ENCODE assay signal across 21 cellular contexts in the genomic region with DNA sequence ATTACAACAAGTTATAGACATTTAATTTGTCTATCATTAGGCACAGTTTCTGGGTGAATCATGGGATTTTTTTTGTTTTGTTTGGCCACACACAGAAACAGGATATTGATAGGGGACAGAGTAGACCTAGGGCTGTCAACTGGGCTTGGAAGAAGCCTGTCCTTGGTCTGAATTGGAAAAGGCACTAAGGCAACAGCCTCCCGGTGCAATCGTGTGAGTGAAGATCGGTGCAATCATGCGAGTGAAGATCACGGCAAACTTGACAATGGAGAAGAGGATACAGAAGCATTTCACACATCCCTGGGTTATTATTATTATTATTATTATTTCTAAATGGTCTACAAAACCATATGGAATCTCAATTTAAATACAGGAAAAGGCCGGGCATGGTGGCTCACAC.
DNase-seq lines count a peak whose midpoint lies in the region; ATAC-seq, FAIRE-seq and TF ChIP-seq lines count a peak whose summit lies in the region.
"Had no signal": no experiment of that assay in that cellular context is flagged by ENCODE, and none has a peak within 500 bp of the region (broad histone marks: within the 10 kb centered on the region; RNA-seq: fewer than 3 reads in every experiment).

No MANE protein-coding gene starts in this region.

- peaks cover 10% of the 10 kb centered on the region for H3K36me3 Mint-ChIP-seq in astrocyte (ENCODE audit: low read depth, unreplicated experiment)

- WGBS in lung, 2 donors, result 94 to 98% methylated on average over 6 of the region's 6 CpGs
- WGBS in aorta, 2 donors, result 91 to 93% methylated on average over 6 of the region's 6 CpGs
- 80 to 88% methylated on average over 6 of the region's 6 CpGs for WGBS in testis, 2 donors

- peaks cover 47% of the 10 kb centered on the region for H3K4me1 ChIP-seq in ACC112 (ENCODE audit: control insufficient read depth, insufficient read depth, low read length, unreplicated experiment)
- H3K4me1 ChIP-seq in astrocyte (ENCODE audit: insufficient read depth, low read length), result peaks cover 55% of the 10 kb centered on the region
- H3K4me1 ChIP-seq in lung (ENCODE audit: control insufficient read depth in 2 of 2, insufficient read depth in 2 of 2, low read length in 2 of 2), result peaks cover 0 to 16% of the 10 kb centered on the region in 2 donors
- H3K4me1 ChIP-seq in skeletal muscle tissue (ENCODE audit: control insufficient read depth in 3 of 3, insufficient read depth in 3 of 3, low read length in 3 of 3), result peaks cover 20% of the 10 kb centered on the region in 3 donors
- H3K4me1 ChIP-seq in aorta (ENCODE audit: control insufficient read depth in 1 of 2, insufficient read depth in 2 of 2, low read length in 2 of 2), result peaks cover 0 to 4% of the 10 kb centered on the region in 2 donors
- H3K4me1 ChIP-seq in testis, result peaks cover 13% of the 10 kb centered on the region

- intact Hi-C loops in aorta (cut with DNase I), result no loop called here
- intact Hi-C loops in testis (cut with DNase I; ENCODE audit: low total_unique reads), result no loop called here

- TF ChIP-seq CTCF in astrocyte (IDR thresholded peaks at IDR 0.05; ENCODE audit: insufficient read depth, low read depth, low read length) (no peak), lung (IDR thresholded peaks at IDR 0.05; ENCODE audit: control extremely low read depth, extremely low read depth) (no peak), testis (IDR thresholded peaks at IDR 0.05) (no peak)

- H3K9ac ChIP-seq in astrocyte (ENCODE audit: low read length) (peak overlapping the region; percentile 70), skeletal muscle tissue (ENCODE audit: low read depth in 1 of 3, low read length in 3 of 3) (no peak overlapping the region)

- no peak overlapping the region for H3K4me3 Mint-ChIP-seq in astrocyte (ENCODE audit: unreplicated experiment)
- H3K4me3 Mint-ChIP-seq: activated CD8-positive, alpha-beta T cell treated with anti-CD3 and anti-CD28 coated beads, Interleukin-2, amount 10 ng/mL, durations not matched to agents 7 days and 5 days; naive B cell had no signal

- H3K79me2 ChIP-seq in ACC112 (ENCODE audit: control insufficient read depth, insufficient read depth, low read length, unreplicated experiment) (no peaks in the 10 kb centered on the region), astrocyte (ENCODE audit: insufficient read depth, low read length) (no peaks in the 10 kb centered on the region)

- H3K27ac Mint-ChIP-seq in astrocyte (ENCODE audit: unreplicated experiment), result no peak overlapping the region
- H3K27ac Mint-ChIP-seq: activated CD8-positive, alpha-beta T cell treated with anti-CD3 and anti-CD28 coated beads, Interleukin-2, amount 10 ng/mL, durations not matched to agents 7 days and 5 days; naive B cell had no signal

- 0 out of 2 replicates have a peak overlapping the region, but pooled peaks have one; percentile 38 for H3K4me3 ChIP-seq in ACC112 (ENCODE audit: low read depth, low read length)
- H3K4me3 ChIP-seq in astrocyte (ENCODE audit: insufficient read depth, low read depth, low read length), result no peak overlapping the region
- H3K4me3 ChIP-seq in lung, result no peak overlapping the region
- H3K4me3 ChIP-seq in skeletal muscle tissue (ENCODE audit: low read length in 3 of 3), result no peak overlapping the region
- no peak overlapping the region for H3K4me3 ChIP-seq in aorta (ENCODE audit: low read length in 2 of 2)
- no peak overlapping the region for H3K4me3 ChIP-seq in testis

- H3K9me3 ChIP-seq in astrocyte (ENCODE audit: insufficient read depth, low read depth, low read length) (peaks cover 3% of the 10 kb centered on the region), lung (ENCODE audit: control insufficient read depth in 2 of 2, insufficient read depth in 1 of 2, low read length in 1 of 2) (peaks cover 0 to 9% of the 10 kb centered on the region in 2 donors), skeletal muscle tissue (ENCODE audit: control insufficient read depth in 3 of 3, low read length in 3 of 3) (peaks cover 0 to 4% (median 0%) of the 10 kb centered on the region in 3 donors), aorta (ENCODE audit: control insufficient read depth, low read length) (peaks cover 2% of the 10 kb centered on the region), testis (no peaks in the 10 kb centered on the region)

- H3K4me1 Mint-ChIP-seq in astrocyte (ENCODE audit: low read depth, unreplicated experiment), result peaks cover 50% of the 10 kb centered on the region
- H3K4me1 Mint-ChIP-seq: naive B cell had no signal

- no peak for FAIRE-seq in astrocyte (lab: Jason Lieb, UNC)
- FAIRE-seq: GM12891, HepG2 had no signal

- no peak for TF ChIP-seq POLR2A in testis (IDR thresholded peaks at IDR 0.05)

- H3K27me3 ChIP-seq in ACC112 (ENCODE audit: insufficient read depth, low read length) (no peaks in the 10 kb centered on the region), astrocyte (ENCODE audit: insufficient read depth, low read length) (no peaks in the 10 kb centered on the region), lung (ENCODE audit: control insufficient read depth, insufficient read depth) (no peaks in the 10 kb centered on the region), skeletal muscle tissue (ENCODE audit: control insufficient read depth in 3 of 3, insufficient read depth in 3 of 3, low read length in 3 of 3) (peaks cover 0 to 5% (median 0%) of the 10 kb centered on the region in 3 donors), aorta (ENCODE audit: control insufficient read depth in 1 of 2, insufficient read depth in 2 of 2, low read length in 1 of 2) (no peaks in the 10 kb centered on the region), testis (no peaks in the 10 kb centered on the region)

- no peaks in the 10 kb centered on the region for H4K20me1 ChIP-seq in astrocyte (ENCODE audit: insufficient read depth, low read length)

- ATAC-seq in lung (ENCODE audit: insufficient read depth, low FRiP score), result no peak
- ATAC-seq in HG02588 (IDR thresholded peaks at IDR 0.05; ENCODE audit: unreplicated experiment), result no peak
- ATAC-seq in aorta (ENCODE audit: low FRiP score), result no peak
- ATAC-seq in HG03565 (IDR thresholded peaks at IDR 0.05; ENCODE audit: unreplicated experiment), result no peak
- ATAC-seq: activated CD8-positive, alpha-beta T cell treated with anti-CD3 and anti-CD28 coated beads, Interleukin-2, amount 10 ng/mL, durations not matched to agents 7 days and 5 days; HepG2 had no signal

- H3K27ac ChIP-seq in ACC112 (ENCODE audit: low read depth, low read length) (peak overlapping the region; percentile 91), astrocyte (ENCODE audit: low read depth, low read length) (peak overlapping the region; percentile 84), lung (ENCODE audit: low read depth in 1 of 2, low read length in 1 of 2) (no peak overlapping the region), skeletal muscle tissue (ENCODE audit: low read depth, low read length) (peak overlapping the region; percentile 2), aorta (ENCODE audit: low read depth in 1 of 2, low read length in 2 of 2) (no peak overlapping the region), testis (no peak overlapping the region)

- H2AFZ ChIP-seq in ACC112 (ENCODE audit: low read length, unreplicated experiment) (peak overlapping the region; percentile 2), astrocyte (ENCODE audit: low read depth, low read length) (no peak overlapping the region)

- H3K4me2 ChIP-seq in astrocyte (ENCODE audit: low read length), result peak overlapping the region; percentile 76

- H3K9me3 Mint-ChIP-seq in astrocyte (ENCODE audit: unreplicated experiment), result peaks cover 20% of the 10 kb centered on the region

- H3K36me3 ChIP-seq in ACC112 (ENCODE audit: insufficient read depth, low read length) (no peaks in the 10 kb centered on the region), astrocyte (ENCODE audit: insufficient read depth, low read length) (no peaks in the 10 kb centered on the region), lung (ENCODE audit: control insufficient read depth in 2 of 2, insufficient read depth in 2 of 2, low read length in 2 of 2) (no peaks in the 10 kb centered on the region), skeletal muscle tissue (ENCODE audit: control insufficient read depth in 3 of 3, insufficient read depth in 3 of 3, low read length in 3 of 3) (no peaks in the 10 kb centered on the region), aorta (ENCODE audit: control insufficient read depth in 1 of 2, insufficient read depth in 2 of 2, low read length in 1 of 2) (no peaks in the 10 kb centered on the region), testis (ENCODE audit: low read depth, missing control alignments) (no peaks in the 10 kb centered on the region)

- no peak for DNase-seq in astrocyte (ENCODE audit: low read depth)
- DNase-seq in lung (ENCODE audit: low spot score), result peak; percentile 15
- DNase-seq in aorta, result no peak
- no peak for DNase-seq in testis
- DNase-seq: activated CD8-positive, alpha-beta T cell treated with anti-CD3 and anti-CD28 coated beads, Interleukin-2, amount 10 ng/mL, durations not matched to agents 7 days and 5 days; activated T-cell treated with anti-CD3 and anti-CD28 coated beads, Interleukin-2, amount 50 U/mL, for 1 hour; C1 segment of cervical spinal cord; dermis blood vessel endothelial cell; glutamatergic neuron; Kasumi-1; naive B cell; NCI-H1694; NCI-H2171 treated with DMSO at 0.1 percent for 48 hours; NCI-H524; stimulated activated CD8-positive, alpha-beta memory T cell treated with anti-CD3 and anti-CD28 coated beads, Interleukin-4, amount 100 ng/mL, for 48 hours had no signal

- H3K27me3 Mint-ChIP-seq in astrocyte (ENCODE audit: low read depth, unreplicated experiment), result no peaks in the 10 kb centered on the region

Comparison
In these comparisons a context has a peak if more than half of its experiments do, and no peak if none do; other contexts are left out.
1. H3K27ac ChIP-seq: peak in ACC112 (single experiment), astrocyte (single experiment) and skeletal muscle tissue (single experiment); none in lung (0 of 2), aorta (0 of 2) and testis (0 of 2).